In the genomic region with DNA sequence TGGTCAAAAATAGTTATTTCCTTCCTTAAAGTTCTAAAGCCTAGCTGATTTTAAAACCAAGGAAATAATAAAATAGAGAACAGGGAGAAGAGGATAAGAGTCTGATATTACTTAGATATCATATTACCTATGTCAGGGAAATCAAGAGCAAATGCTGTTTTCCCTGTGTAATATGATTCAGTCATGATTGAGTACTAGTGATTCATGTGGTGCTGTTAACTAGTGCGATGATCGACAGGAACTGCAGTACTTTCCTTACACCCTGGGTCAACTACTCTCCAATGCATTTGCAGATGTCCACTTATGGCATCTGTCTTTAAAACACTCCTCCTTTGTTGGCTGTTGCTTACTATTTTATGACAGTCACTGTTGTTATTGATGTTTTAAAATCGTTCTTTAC, we compare ENCODE assay signal across 2 cellular contexts.
TF ChIP-seq lines count a peak whose summit lies in the region.

No MANE protein-coding gene starts in this region.

TF ChIP-seq in GM23338, 12 proteins besides CTCF, POLR2A, EP300 and RAD21 (continued from another document):
- TF ChIP-seq, protein P1, sequence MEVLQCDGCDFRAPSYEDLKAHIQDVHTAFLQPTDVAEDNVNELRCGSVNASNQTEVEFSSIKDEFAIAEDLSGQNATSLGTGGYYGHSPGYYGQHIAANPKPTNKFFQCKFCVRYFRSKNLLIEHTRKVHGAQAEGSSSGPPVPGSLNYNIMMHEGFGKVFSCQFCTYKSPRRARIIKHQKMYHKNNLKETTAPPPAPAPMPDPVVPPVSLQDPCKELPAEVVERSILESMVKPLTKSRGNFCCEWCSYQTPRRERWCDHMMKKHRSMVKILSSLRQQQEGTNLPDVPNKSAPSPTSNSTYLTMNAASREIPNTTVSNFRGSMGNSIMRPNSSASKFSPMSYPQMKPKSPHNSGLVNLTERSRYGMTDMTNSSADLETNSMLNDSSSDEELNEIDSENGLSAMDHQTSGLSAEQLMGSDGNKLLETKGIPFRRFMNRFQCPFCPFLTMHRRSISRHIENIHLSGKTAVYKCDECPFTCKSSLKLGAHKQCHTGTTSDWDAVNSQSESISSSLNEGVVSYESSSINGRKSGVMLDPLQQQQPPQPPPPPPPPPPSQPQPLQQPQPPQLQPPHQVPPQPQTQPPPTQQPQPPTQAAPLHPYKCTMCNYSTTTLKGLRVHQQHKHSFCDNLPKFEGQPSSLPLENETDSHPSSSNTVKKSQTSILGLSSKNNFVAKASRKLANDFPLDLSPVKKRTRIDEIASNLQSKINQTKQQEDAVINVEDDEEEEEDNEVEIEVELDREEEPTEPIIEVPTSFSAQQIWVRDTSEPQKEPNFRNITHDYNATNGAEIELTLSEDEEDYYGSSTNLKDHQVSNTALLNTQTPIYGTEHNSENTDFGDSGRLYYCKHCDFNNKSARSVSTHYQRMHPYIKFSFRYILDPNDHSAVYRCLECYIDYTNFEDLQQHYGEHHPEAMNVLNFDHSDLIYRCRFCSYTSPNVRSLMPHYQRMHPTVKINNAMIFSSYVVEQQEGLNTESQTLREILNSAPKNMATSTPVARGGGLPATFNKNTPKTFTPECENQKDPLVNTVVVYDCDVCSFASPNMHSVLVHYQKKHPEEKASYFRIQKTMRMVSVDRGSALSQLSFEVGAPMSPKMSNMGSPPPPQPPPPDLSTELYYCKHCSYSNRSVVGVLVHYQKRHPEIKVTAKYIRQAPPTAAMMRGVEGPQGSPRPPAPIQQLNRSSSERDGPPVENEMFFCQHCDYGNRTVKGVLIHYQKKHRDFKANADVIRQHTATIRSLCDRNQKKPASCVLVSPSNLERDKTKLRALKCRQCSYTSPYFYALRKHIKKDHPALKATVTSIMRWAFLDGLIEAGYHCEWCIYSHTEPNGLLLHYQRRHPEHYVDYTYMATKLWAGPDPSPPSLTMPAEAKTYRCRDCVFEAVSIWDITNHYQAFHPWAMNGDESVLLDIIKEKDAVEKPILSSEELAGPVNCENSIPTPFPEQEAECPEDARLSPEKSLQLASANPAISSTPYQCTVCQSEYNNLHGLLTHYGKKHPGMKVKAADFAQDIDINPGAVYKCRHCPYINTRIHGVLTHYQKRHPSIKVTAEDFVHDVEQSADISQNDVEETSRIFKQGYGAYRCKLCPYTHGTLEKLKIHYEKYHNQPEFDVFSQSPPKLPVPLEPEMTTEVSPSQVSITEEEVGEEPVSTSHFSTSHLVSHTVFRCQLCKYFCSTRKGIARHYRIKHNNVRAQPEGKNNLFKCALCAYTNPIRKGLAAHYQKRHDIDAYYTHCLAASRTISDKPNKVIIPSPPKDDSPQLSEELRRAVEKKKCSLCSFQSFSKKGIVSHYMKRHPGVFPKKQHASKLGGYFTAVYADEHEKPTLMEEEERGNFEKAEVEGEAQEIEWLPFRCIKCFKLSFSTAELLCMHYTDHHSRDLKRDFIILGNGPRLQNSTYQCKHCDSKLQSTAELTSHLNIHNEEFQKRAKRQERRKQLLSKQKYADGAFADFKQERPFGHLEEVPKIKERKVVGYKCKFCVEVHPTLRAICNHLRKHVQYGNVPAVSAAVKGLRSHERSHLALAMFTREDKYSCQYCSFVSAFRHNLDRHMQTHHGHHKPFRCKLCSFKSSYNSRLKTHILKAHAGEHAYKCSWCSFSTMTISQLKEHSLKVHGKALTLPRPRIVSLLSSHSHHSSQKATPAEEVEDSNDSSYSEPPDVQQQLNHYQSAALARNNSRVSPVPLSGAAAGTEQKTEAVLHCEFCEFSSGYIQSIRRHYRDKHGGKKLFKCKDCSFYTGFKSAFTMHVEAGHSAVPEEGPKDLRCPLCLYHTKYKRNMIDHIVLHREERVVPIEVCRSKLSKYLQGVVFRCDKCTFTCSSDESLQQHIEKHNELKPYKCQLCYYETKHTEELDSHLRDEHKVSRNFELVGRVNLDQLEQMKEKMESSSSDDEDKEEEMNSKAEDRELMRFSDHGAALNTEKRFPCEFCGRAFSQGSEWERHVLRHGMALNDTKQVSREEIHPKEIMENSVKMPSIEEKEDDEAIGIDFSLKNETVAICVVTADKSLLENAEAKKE (CRISPR knock-in tag; IDR thresholded peaks at IDR 0.05), result no peak
- TF ChIP-seq CREB1 (CRISPR knock-in tag; IDR thresholded peaks at IDR 0.05; ENCODE audit: low read depth), result no peak

TF ChIP-seq in WTC11, 78 proteins besides CTCF, POLR2A, EP300 and RAD21 (continued from another document):
- TF ChIP-seq, protein P2, sequence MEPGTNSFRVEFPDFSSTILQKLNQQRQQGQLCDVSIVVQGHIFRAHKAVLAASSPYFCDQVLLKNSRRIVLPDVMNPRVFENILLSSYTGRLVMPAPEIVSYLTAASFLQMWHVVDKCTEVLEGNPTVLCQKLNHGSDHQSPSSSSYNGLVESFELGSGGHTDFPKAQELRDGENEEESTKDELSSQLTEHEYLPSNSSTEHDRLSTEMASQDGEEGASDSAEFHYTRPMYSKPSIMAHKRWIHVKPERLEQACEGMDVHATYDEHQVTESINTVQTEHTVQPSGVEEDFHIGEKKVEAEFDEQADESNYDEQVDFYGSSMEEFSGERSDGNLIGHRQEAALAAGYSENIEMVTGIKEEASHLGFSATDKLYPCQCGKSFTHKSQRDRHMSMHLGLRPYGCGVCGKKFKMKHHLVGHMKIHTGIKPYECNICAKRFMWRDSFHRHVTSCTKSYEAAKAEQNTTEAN (CRISPR knock-in tag; IDR thresholded peaks at IDR 0.05), result no peak
